Comparison of ENCODE assay signal across 10 cellular contexts in genomic region chr13:32261567-32261966, GRCh38. TPM values are rescaled to one million over a fixed set of nuclear protein-coding genes. Genes with fewer than 3 reads are reported as not detected.
DNase-seq lines count a peak whose midpoint lies in the region; ATAC-seq, FAIRE-seq and TF ChIP-seq lines count a peak whose summit lies in the region.
"Had no signal": no experiment of that assay in that cellular context is flagged by ENCODE, and none has a peak within 500 bp of the region (broad histone marks: within the 10 kb centered on the region; RNA-seq: fewer than 3 reads in every experiment).

No MANE protein-coding gene starts in this region.

- H3K27me3 ChIP-seq in left ventricle myocardium inferior (ENCODE audit: low read depth), result no peaks in the 10 kb centered on the region
- H3K27me3 ChIP-seq in CD8-positive, alpha-beta T cell (ENCODE audit: insufficient read depth, low read length), result no peaks in the 10 kb centered on the region

- POLR2A ChIA-PET in CD8-positive, alpha-beta T cell (lab: Charles Lee), result no interaction called here

- H3K27me3 Mint-ChIP-seq in CD8-positive, alpha-beta T cell (ENCODE audit: low read depth), result no peaks in the 10 kb centered on the region
- no peaks in the 10 kb centered on the region for H3K27me3 Mint-ChIP-seq in activated T-helper 17 cell treated with anti-CD3 and anti-CD28 coated beads, Interleukin-2, amount 50 U/mL, for 72 hours
- H3K27me3 Mint-ChIP-seq: activated B cell treated with CpG ODN at 0.5 μM for 24 hours; stimulated activated naive CD8-positive, alpha-beta T cell treated with anti-CD3 and anti-CD28 coated beads, Interleukin-15, Interleukin-2, amounts not matched to agents 100 ng/mL and 50 ng/mL, for 24 hours had no signal

- H3K4me3 Mint-ChIP-seq in CD8-positive, alpha-beta T cell, result no peak overlapping the region
- no peak overlapping the region for H3K4me3 Mint-ChIP-seq in activated T-helper 17 cell treated with anti-CD3 and anti-CD28 coated beads, Interleukin-2, amount 50 U/mL, for 72 hours
- H3K4me3 Mint-ChIP-seq: activated B cell treated with CpG ODN at 0.5 μM for 24 hours; stimulated activated naive CD8-positive, alpha-beta T cell treated with anti-CD3 and anti-CD28 coated beads, Interleukin-15, Interleukin-2, amounts not matched to agents 100 ng/mL and 50 ng/mL, for 24 hours had no signal

- TF ChIP-seq POLR2A in H54 (IDR thresholded peaks at IDR 0.05; ENCODE audit: low read depth, low read length), result no peak

- no peaks in the 10 kb centered on the region for H3K9me3 ChIP-seq in left ventricle myocardium inferior (replicated peaks)
- no peaks in the 10 kb centered on the region for H3K9me3 ChIP-seq in CD8-positive, alpha-beta T cell (ENCODE audit: low read length)

- no peak for FAIRE-seq in H54 (lab: Jason Lieb, UNC)

- no peaks in the 10 kb centered on the region for H3K9me3 Mint-ChIP-seq in CD8-positive, alpha-beta T cell
- H3K9me3 Mint-ChIP-seq in activated T-helper 17 cell treated with anti-CD3 and anti-CD28 coated beads, Interleukin-2, amount 50 U/mL, for 72 hours, result no peaks in the 10 kb centered on the region
- H3K9me3 Mint-ChIP-seq: activated B cell treated with CpG ODN at 0.5 μM for 24 hours; stimulated activated naive CD8-positive, alpha-beta T cell treated with anti-CD3 and anti-CD28 coated beads, Interleukin-15, Interleukin-2, amounts not matched to agents 100 ng/mL and 50 ng/mL, for 24 hours had no signal

- H3K27ac Mint-ChIP-seq in CD8-positive, alpha-beta T cell, result no peak overlapping the region
- no peak overlapping the region for H3K27ac Mint-ChIP-seq in activated T-helper 17 cell treated with anti-CD3 and anti-CD28 coated beads, Interleukin-2, amount 50 U/mL, for 72 hours
- H3K27ac Mint-ChIP-seq: activated B cell treated with CpG ODN at 0.5 μM for 24 hours; stimulated activated naive CD8-positive, alpha-beta T cell treated with anti-CD3 and anti-CD28 coated beads, Interleukin-15, Interleukin-2, amounts not matched to agents 100 ng/mL and 50 ng/mL, for 24 hours had no signal

- peaks cover 94% of the 10 kb centered on the region for H3K4me1 ChIP-seq in left ventricle myocardium inferior
- H3K4me1 ChIP-seq in CD8-positive, alpha-beta T cell (ENCODE audit: insufficient read depth, low read length), result no peaks in the 10 kb centered on the region

- TF ChIP-seq CTCF in left ventricle myocardium inferior (IDR thresholded peaks at IDR 0.05; ENCODE audit: borderline replicate concordance), result no peak
- TF ChIP-seq CTCF in CD8-positive, alpha-beta T cell (IDR thresholded peaks at IDR 0.05), result no peak

- H3K36me3 ChIP-seq in left ventricle myocardium inferior, result peaks cover 43% of the 10 kb centered on the region
- no peaks in the 10 kb centered on the region for H3K36me3 ChIP-seq in CD8-positive, alpha-beta T cell (ENCODE audit: insufficient read depth, low read length)

- CTCF ChIA-PET in CD8-positive, alpha-beta T cell (lab: Charles Lee), result no interaction called here

- peak overlapping the region; percentile 7 for H3K4me3 ChIP-seq in left ventricle myocardium inferior
- no peak overlapping the region for H3K4me3 ChIP-seq in CD8-positive, alpha-beta T cell (ENCODE audit: low read depth, low read length)

- ATAC-seq in CD8-positive, alpha-beta T cell, result no peak
- no peak for ATAC-seq in activated T-helper 17 cell treated with anti-CD3 and anti-CD28 coated beads, Interleukin-2, amount 50 U/mL, for 72 hours (replicated peaks)

- DNase-seq in H54 (ENCODE audit: insufficient read length, low spot score), result peak; percentile 9
- peak; percentile 82 for DNase-seq in astrocyte of the hippocampus (ENCODE audit: low read depth, low spot score)
- DNase-seq in left ventricle myocardium inferior, result peak; percentile 69
- DNase-seq in renal cortical epithelial cell (ENCODE audit: low read depth), result peak; percentile 33
- DNase-seq in ecto neural progenitor cell (ENCODE audit: low spot score), result no peak
- DNase-seq in CD8-positive, alpha-beta T cell, result no peak
- DNase-seq in T-helper 2 cell, result no peak
- DNase-seq: activated B cell treated with CpG ODN at 0.5 μM for 24 hours had no signal

- peak overlapping the region; percentile 83 for H3K27ac ChIP-seq in left ventricle myocardium inferior (replicated peaks)
- H3K27ac ChIP-seq in CD8-positive, alpha-beta T cell (ENCODE audit: low read depth, low read length), result no peak overlapping the region

- H3K36me3 Mint-ChIP-seq in CD8-positive, alpha-beta T cell, result no peaks in the 10 kb centered on the region
- H3K36me3 Mint-ChIP-seq in activated T-helper 17 cell treated with anti-CD3 and anti-CD28 coated beads, Interleukin-2, amount 50 U/mL, for 72 hours (ENCODE audit: low read depth), result peaks cover 56% of the 10 kb centered on the region

- intact Hi-C loops in left ventricle myocardium inferior (cut with micrococcal nuclease), result no loop called here
- intact Hi-C loops in CD8-positive, alpha-beta T cell (cut with DNase I, micrococcal nuclease), result no loop called here

- no peaks in the 10 kb centered on the region for H3K4me1 Mint-ChIP-seq in CD8-positive, alpha-beta T cell (ENCODE audit: low read depth)
- H3K4me1 Mint-ChIP-seq in activated T-helper 17 cell treated with anti-CD3 and anti-CD28 coated beads, Interleukin-2, amount 50 U/mL, for 72 hours, result no peaks in the 10 kb centered on the region
- H3K4me1 Mint-ChIP-seq: activated B cell treated with CpG ODN at 0.5 μM for 24 hours had no signal

RNA-seq across cellular contexts. Expression of gene ZAR1L, which starts 53.6 kb away (rescaled TPM):
- not detected for total RNA-seq in left ventricle myocardium inferior
- not detected in 2 replicates for total RNA-seq in renal cortical epithelial cell
- total RNA-seq in CD8-positive, alpha-beta T cell, result not detected
- under 1 TPM in 1 of 2 donors, not detected in 1; 0.19 TPM for total RNA-seq in activated T-helper 17 cell treated with anti-CD3 and anti-CD28 coated beads, Interleukin-2, amount 50 U/mL, for 72 hours
- total RNA-seq: activated B cell treated with CpG ODN at 0.5 μM for 24 hours had no signal

RNA-seq across cellular contexts. Expression of gene BRCA2, which starts 53.7 kb away (rescaled TPM):
- total RNA-seq in left ventricle myocardium inferior, result 0.38 TPM
- total RNA-seq in renal cortical epithelial cell, result 0.89 and 3.8 TPM in 2 replicates
- 1 to 10 TPM; 2.6 to 3.6 TPM for total RNA-seq in CD8-positive, alpha-beta T cell
- total RNA-seq in activated T-helper 17 cell treated with anti-CD3 and anti-CD28 coated beads, Interleukin-2, amount 50 U/mL, for 72 hours, result 10 to 100 TPM; 27.7 to 28.5 TPM

Comparison
In these comparisons a context has a peak if more than half of its experiments do, and no peak if none do; other contexts are left out.
1. DNase-seq: peak in H54 (single experiment), astrocyte of the hippocampus (single experiment), left ventricle myocardium inferior (single experiment) and renal cortical epithelial cell (single experiment); none in ecto neural progenitor cell (single experiment), CD8-positive, alpha-beta T cell (0 of 7) and T-helper 2 cell (0 of 5).